Comparison of ENCODE assay signal across 1 cellular context in the genomic region with DNA sequence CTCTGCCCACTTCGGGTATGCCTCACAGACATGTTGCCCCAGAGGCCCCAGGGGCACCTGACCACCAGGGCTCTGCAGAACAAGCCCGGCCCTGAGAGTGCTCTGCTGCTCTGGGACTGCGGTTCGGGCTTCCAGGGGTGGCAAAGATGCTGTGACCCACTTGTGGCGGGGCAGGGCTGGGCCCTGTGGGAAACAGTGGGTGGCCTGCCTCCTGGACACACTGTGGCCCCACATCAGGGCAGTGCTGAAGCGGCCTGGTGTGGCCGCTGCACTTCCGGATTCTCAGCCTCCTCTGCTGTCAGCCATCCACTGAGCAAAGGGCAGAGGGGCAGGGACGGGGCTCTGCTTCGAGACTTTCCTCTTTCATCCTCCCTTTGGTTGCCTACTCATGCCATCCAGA.
TF ChIP-seq lines count a peak whose summit lies in the region.

No MANE protein-coding gene starts in this region.

TF ChIP-seq in HepG2, 621 proteins besides CTCF, POLR2A, EP300 and RAD21 (continued from another document and continues in another):
- TF ChIP-seq, protein P1, sequence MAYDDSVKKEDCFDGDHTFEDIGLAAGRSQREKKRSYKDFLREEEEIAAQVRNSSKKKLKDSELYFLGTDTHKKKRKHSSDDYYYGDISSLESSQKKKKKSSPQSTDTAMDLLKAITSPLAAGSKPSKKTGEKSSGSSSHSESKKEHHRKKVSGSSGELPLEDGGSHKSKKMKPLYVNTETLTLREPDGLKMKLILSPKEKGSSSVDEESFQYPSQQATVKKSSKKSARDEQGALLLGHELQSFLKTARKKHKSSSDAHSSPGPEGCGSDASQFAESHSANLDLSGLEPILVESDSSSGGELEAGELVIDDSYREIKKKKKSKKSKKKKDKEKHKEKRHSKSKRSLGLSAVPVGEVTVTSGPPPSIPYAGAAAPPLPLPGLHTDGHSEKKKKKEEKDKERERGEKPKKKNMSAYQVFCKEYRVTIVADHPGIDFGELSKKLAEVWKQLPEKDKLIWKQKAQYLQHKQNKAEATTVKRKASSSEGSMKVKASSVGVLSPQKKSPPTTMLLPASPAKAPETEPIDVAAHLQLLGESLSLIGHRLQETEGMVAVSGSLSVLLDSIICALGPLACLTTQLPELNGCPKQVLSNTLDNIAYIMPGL (CRISPR knock-in tag; IDR thresholded peaks at IDR 0.05; ENCODE audit: borderline replicate concordance in 1 of 2, low read depth in 1 of 2), result 0 out of 4 replicates have a peak, but pooled peaks of 1 of the 2 experiments have one; percentile 1
- TF ChIP-seq SALL1 (CRISPR knock-in tag; IDR thresholded peaks at IDR 0.05) (peak; percentile 49), ZFX (CRISPR knock-in tag; IDR thresholded peaks at IDR 0.05; ENCODE audit: low read depth) (peak; percentile 74), ZNF496 (CRISPR knock-in tag; IDR thresholded peaks at IDR 0.05; ENCODE audit: insufficient replicate concordance) (no peak), ZFY (CRISPR knock-in tag; IDR thresholded peaks at IDR 0.05) (peak; percentile 61; the same call in 1 of the 2 replicates), GABPB1 (CRISPR knock-in tag; IDR thresholded peaks at IDR 0.05) (peak; percentile 82), SIN3B (IDR thresholded peaks at IDR 0.05; ENCODE audit: low read length) (no peak), SOX5 (CRISPR knock-in tag; IDR thresholded peaks at IDR 0.05; ENCODE audit: borderline replicate concordance) (peak; percentile 30; the same call in 1 of the 2 replicates), ZNF543 (CRISPR knock-in tag; IDR thresholded peaks at IDR 0.05) (peak; percentile 90), TEAD3 (CRISPR knock-in tag; optimal IDR thresholded peaks at IDR 0.05; ENCODE audit: borderline replicate concordance) (peak; percentile 69), HNF4G (IDR thresholded peaks at IDR 0.05; ENCODE audit: borderline replicate concordance, low read depth, low read length) (no peak), HNF4G (CRISPR knock-in tag; IDR thresholded peaks at IDR 0.05; ENCODE audit: borderline replicate concordance, low read depth) (peak; percentile 49; the same call in 1 of the 2 replicates), KAT8 (CRISPR knock-in tag; IDR thresholded peaks at IDR 0.05) (peak; percentile 49; the same call in 1 of the 2 replicates), JARID2 (CRISPR knock-in tag; IDR thresholded peaks at IDR 0.05; ENCODE audit: insufficient replicate concordance) (no peak), NR2F6 (IDR thresholded peaks at IDR 0.05) (no peak), NR2F6 (CRISPR knock-in tag; IDR thresholded peaks at IDR 0.05) (0 out of 2 replicates have a peak, but pooled peaks have one; percentile 9), ZNF772 (CRISPR knock-in tag; IDR thresholded peaks at IDR 0.05) (0 out of 2 replicates have a peak, but pooled peaks have one; percentile 49), ZFP36L1 (CRISPR knock-in tag; IDR thresholded peaks at IDR 0.05) (no peak), MED1 (CRISPR knock-in tag; IDR thresholded peaks at IDR 0.05) (0 out of 2 replicates have a peak, but pooled peaks have one; percentile 41), ELF3 (CRISPR knock-in tag; IDR thresholded peaks at IDR 0.05) (peak; percentile 80), ZNF264 (CRISPR knock-in tag; IDR thresholded peaks at IDR 0.05) (0 out of 2 replicates have a peak, but pooled peaks have one; percentile 51), YY1 (IDR thresholded peaks at IDR 0.05; ENCODE audit: insufficient read depth, insufficient replicate concordance, low read depth, low read length) (peak; percentile 9), TAF15 (IDR thresholded peaks at IDR 0.05; ENCODE audit: low read depth, low read length, poor library complexity, severe bottlenecking) (peak; percentile 45), MYC (CRISPR knock-in tag; IDR thresholded peaks at IDR 0.05; ENCODE audit: borderline replicate concordance) (peak; percentile 26; the same call in 1 of the 2 replicates), ZNF263 (CRISPR knock-in tag; IDR thresholded peaks at IDR 0.05) (0 out of 2 replicates have a peak, but pooled peaks have one; percentile 25), ZNF367 (CRISPR knock-in tag; IDR thresholded peaks at IDR 0.05; ENCODE audit: borderline replicate concordance) (no peak), GABPA (IDR thresholded peaks at IDR 0.05; ENCODE audit: low read depth, low read length) (no peak), GABPA (CRISPR knock-in tag; IDR thresholded peaks at IDR 0.05; ENCODE audit: low read depth) (peak; percentile 57), EEA1 (CRISPR knock-in tag; IDR thresholded peaks at IDR 0.05; ENCODE audit: borderline replicate concordance) (no peak), ZNF343 (CRISPR knock-in tag; IDR thresholded peaks at IDR 0.05) (0 out of 2 replicates have a peak, but pooled peaks have one; percentile 24), ELF1 (CRISPR knock-in tag; IDR thresholded peaks at IDR 0.05) (peak; percentile 96), SUZ12 (IDR thresholded peaks at IDR 0.05; ENCODE audit: low read depth, low read length) (no peak), CHCHD3 (CRISPR knock-in tag; IDR thresholded peaks at IDR 0.05) (no peak), STAT5B (CRISPR knock-in tag; IDR thresholded peaks at IDR 0.05) (no peak), TBX2 (CRISPR knock-in tag; IDR thresholded peaks at IDR 0.05; ENCODE audit: borderline replicate concordance) (0 out of 2 replicates have a peak, but pooled peaks have one; percentile 0), ZKSCAN8 (CRISPR knock-in tag; IDR thresholded peaks at IDR 0.05; ENCODE audit: borderline replicate concordance) (no peak), GATAD2A (CRISPR knock-in tag; IDR thresholded peaks at IDR 0.05) (peak; percentile 45; the same call in 1 of the 2 replicates), ZBTB38 (CRISPR knock-in tag; IDR thresholded peaks at IDR 0.05) (peak; percentile 50; the same call in 1 of the 2 replicates), FOXA3 (CRISPR knock-in tag; IDR thresholded peaks at IDR 0.05) (no peak), RXRA (CRISPR knock-in tag; IDR thresholded peaks at IDR 0.05) (0 out of 2 replicates have a peak, but pooled peaks have one; percentile 30), ZBTB7A (CRISPR knock-in tag; IDR thresholded peaks at IDR 0.05) (no peak), RARA (CRISPR knock-in tag; IDR thresholded peaks at IDR 0.05) (0 out of 2 replicates have a peak, but pooled peaks have one; percentile 16)
- TF ChIP-seq, protein P2, sequence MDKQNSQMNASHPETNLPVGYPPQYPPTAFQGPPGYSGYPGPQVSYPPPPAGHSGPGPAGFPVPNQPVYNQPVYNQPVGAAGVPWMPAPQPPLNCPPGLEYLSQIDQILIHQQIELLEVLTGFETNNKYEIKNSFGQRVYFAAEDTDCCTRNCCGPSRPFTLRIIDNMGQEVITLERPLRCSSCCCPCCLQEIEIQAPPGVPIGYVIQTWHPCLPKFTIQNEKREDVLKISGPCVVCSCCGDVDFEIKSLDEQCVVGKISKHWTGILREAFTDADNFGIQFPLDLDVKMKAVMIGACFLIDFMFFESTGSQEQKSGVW (CRISPR knock-in tag; IDR thresholded peaks at IDR 0.05; ENCODE audit: borderline replicate concordance), result no peak
- TF ChIP-seq, protein P3, sequence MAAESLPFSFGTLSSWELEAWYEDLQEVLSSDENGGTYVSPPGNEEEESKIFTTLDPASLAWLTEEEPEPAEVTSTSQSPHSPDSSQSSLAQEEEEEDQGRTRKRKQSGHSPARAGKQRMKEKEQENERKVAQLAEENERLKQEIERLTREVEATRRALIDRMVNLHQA (CRISPR knock-in tag; IDR thresholded peaks at IDR 0.05), result no peak
- TF ChIP-seq, protein P4, sequence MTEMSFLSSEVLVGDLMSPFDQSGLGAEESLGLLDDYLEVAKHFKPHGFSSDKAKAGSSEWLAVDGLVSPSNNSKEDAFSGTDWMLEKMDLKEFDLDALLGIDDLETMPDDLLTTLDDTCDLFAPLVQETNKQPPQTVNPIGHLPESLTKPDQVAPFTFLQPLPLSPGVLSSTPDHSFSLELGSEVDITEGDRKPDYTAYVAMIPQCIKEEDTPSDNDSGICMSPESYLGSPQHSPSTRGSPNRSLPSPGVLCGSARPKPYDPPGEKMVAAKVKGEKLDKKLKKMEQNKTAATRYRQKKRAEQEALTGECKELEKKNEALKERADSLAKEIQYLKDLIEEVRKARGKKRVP (CRISPR knock-in tag; IDR thresholded peaks at IDR 0.05), result no peak
- TF ChIP-seq, protein P5, sequence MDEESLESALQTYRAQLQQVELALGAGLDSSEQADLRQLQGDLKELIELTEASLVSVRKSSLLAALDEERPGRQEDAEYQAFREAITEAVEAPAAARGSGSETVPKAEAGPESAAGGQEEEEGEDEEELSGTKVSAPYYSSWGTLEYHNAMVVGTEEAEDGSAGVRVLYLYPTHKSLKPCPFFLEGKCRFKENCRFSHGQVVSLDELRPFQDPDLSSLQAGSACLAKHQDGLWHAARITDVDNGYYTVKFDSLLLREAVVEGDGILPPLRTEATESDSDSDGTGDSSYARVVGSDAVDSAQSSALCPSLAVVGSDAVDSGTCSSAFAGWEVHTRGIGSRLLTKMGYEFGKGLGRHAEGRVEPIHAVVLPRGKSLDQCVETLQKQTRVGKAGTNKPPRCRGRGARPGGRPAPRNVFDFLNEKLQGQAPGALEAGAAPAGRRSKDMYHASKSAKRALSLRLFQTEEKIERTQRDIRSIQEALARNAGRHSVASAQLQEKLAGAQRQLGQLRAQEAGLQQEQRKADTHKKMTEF (CRISPR knock-in tag; IDR thresholded peaks at IDR 0.05), result 0 out of 2 replicates have a peak, but pooled peaks have one; percentile 26
- TF ChIP-seq, protein P6, sequence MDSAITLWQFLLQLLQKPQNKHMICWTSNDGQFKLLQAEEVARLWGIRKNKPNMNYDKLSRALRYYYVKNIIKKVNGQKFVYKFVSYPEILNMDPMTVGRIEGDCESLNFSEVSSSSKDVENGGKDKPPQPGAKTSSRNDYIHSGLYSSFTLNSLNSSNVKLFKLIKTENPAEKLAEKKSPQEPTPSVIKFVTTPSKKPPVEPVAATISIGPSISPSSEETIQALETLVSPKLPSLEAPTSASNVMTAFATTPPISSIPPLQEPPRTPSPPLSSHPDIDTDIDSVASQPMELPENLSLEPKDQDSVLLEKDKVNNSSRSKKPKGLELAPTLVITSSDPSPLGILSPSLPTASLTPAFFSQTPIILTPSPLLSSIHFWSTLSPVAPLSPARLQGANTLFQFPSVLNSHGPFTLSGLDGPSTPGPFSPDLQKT (CRISPR knock-in tag; IDR thresholded peaks at IDR 0.05; ENCODE audit: borderline replicate concordance), result no peak
- TF ChIP-seq, protein P7, sequence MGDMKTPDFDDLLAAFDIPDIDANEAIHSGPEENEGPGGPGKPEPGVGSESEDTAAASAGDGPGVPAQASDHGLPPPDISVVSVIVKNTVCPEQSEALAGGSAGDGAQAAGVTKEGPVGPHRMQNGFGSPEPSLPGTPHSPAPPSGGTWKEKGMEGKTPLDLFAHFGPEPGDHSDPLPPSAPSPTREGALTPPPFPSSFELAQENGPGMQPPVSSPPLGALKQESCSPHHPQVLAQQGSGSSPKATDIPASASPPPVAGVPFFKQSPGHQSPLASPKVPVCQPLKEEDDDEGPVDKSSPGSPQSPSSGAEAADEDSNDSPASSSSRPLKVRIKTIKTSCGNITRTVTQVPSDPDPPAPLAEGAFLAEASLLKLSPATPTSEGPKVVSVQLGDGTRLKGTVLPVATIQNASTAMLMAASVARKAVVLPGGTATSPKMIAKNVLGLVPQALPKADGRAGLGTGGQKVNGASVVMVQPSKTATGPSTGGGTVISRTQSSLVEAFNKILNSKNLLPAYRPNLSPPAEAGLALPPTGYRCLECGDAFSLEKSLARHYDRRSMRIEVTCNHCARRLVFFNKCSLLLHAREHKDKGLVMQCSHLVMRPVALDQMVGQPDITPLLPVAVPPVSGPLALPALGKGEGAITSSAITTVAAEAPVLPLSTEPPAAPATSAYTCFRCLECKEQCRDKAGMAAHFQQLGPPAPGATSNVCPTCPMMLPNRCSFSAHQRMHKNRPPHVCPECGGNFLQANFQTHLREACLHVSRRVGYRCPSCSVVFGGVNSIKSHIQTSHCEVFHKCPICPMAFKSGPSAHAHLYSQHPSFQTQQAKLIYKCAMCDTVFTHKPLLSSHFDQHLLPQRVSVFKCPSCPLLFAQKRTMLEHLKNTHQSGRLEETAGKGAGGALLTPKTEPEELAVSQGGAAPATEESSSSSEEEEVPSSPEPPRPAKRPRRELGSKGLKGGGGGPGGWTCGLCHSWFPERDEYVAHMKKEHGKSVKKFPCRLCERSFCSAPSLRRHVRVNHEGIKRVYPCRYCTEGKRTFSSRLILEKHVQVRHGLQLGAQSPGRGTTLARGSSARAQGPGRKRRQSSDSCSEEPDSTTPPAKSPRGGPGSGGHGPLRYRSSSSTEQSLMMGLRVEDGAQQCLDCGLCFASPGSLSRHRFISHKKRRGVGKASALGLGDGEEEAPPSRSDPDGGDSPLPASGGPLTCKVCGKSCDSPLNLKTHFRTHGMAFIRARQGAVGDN (CRISPR knock-in tag; IDR thresholded peaks at IDR 0.05), result peak; percentile 87
- TF ChIP-seq, protein P8, sequence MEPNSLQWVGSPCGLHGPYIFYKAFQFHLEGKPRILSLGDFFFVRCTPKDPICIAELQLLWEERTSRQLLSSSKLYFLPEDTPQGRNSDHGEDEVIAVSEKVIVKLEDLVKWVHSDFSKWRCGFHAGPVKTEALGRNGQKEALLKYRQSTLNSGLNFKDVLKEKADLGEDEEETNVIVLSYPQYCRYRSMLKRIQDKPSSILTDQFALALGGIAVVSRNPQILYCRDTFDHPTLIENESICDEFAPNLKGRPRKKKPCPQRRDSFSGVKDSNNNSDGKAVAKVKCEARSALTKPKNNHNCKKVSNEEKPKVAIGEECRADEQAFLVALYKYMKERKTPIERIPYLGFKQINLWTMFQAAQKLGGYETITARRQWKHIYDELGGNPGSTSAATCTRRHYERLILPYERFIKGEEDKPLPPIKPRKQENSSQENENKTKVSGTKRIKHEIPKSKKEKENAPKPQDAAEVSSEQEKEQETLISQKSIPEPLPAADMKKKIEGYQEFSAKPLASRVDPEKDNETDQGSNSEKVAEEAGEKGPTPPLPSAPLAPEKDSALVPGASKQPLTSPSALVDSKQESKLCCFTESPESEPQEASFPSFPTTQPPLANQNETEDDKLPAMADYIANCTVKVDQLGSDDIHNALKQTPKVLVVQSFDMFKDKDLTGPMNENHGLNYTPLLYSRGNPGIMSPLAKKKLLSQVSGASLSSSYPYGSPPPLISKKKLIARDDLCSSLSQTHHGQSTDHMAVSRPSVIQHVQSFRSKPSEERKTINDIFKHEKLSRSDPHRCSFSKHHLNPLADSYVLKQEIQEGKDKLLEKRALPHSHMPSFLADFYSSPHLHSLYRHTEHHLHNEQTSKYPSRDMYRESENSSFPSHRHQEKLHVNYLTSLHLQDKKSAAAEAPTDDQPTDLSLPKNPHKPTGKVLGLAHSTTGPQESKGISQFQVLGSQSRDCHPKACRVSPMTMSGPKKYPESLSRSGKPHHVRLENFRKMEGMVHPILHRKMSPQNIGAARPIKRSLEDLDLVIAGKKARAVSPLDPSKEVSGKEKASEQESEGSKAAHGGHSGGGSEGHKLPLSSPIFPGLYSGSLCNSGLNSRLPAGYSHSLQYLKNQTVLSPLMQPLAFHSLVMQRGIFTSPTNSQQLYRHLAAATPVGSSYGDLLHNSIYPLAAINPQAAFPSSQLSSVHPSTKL (CRISPR knock-in tag; IDR thresholded peaks at IDR 0.05), result peak; percentile 13; the same call in 1 of the 2 replicates
